Comparison of ENCODE assay signal across 8 cellular contexts in the genomic region with DNA sequence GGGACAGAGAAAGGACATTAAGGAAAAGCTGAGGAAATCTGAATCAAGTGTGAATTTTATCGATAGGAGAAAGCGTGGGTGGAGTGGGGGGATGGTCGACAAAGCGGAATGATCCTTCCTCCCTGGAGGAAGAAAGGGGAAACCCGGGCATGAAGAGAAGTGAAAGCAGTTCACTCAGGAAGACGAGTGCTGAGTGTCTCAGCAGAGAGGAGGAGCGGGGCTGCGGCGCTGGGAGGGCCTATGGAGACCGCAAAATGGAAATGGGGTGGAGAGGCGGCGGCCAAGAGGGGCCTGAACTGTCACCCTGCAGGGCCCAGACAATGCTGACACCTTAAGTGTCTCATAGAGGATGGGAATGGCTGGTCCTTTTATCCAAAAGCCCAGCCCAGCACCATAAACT. TPM values are rescaled to one million over a fixed set of nuclear protein-coding genes. Genes with fewer than 3 reads are reported as not detected.
A peak's percentile ranks its signal among the peaks of the same experiment; 100 is the strongest.
DNase-seq lines count a peak whose midpoint lies in the region; ATAC-seq and TF ChIP-seq lines count a peak whose summit lies in the region.

No MANE protein-coding gene starts in this region.

- DNase-seq in Calu3 (no peak), T-helper 17 cell (no peak), cardiac muscle cell (ENCODE audit: low read depth in 1 of 2, low spot score in 1 of 2) (no peak), erythroblast (lab: John Stamatoyannopoulos, UW) (no peak), HUDEP-2 (lab: John Stamatoyannopoulos, UW; ENCODE audit: unreplicated experiment in 76 of 76) (no peak), NCI-H82 treated with DMSO at 0.1 percent for 48 hours (lab: John Stamatoyannopoulos, UW; ENCODE audit: unreplicated experiment) (no peak)
- DNase-seq in effector memory CD4-positive, alpha-beta T cell, result no peak

- H3K27ac ChIP-seq in cardiac muscle cell (peak overlapping the region; percentile 19), rectal smooth muscle tissue (ENCODE audit: low read depth, low read length) (peak overlapping the region; percentile 85)
- H3K27ac ChIP-seq in effector memory CD4-positive, alpha-beta T cell (ENCODE audit: insufficient read depth, low read length, poor library complexity, severe bottlenecking), result no peak overlapping the region

- H3K4me1 Mint-ChIP-seq in Calu3 (ENCODE audit: low read depth, unreplicated experiment), result peaks cover 88% of the 10 kb centered on the region
- peaks cover 45% of the 10 kb centered on the region for H3K4me1 Mint-ChIP-seq in T-helper 17 cell

- TF ChIP-seq POLR2A in erythroblast (IDR thresholded peaks at IDR 0.05; ENCODE audit: low read length), result no peak

- no TSS peak for BruUV-seq in Calu3 (replicated peaks; lab: Mats Ljungman, UMichigan)

- H3K27me3 Mint-ChIP-seq in Calu3 (ENCODE audit: unreplicated experiment) (no peaks in the 10 kb centered on the region), T-helper 17 cell (no peaks in the 10 kb centered on the region)

- H3K36me3 Mint-ChIP-seq in Calu3 (ENCODE audit: insufficient read depth, unreplicated experiment) (peaks cover 62% of the 10 kb centered on the region), T-helper 17 cell (ENCODE audit: low read depth) (peaks cover 9% of the 10 kb centered on the region)

- CTCF ChIA-PET in Calu3 (lab: Charles Lee), result no interaction called here

- H3K4me3 Mint-ChIP-seq in Calu3 (ENCODE audit: low read depth, unreplicated experiment), result peak overlapping the region; percentile 63
- peak overlapping the region; percentile 19 for H3K4me3 Mint-ChIP-seq in T-helper 17 cell

- H3K36me3 ChIP-seq in cardiac muscle cell, result no peaks in the 10 kb centered on the region
- H3K36me3 ChIP-seq in rectal smooth muscle tissue (ENCODE audit: control insufficient read depth, insufficient read depth, low read length), result no peaks in the 10 kb centered on the region
- no peaks in the 10 kb centered on the region for H3K36me3 ChIP-seq in effector memory CD4-positive, alpha-beta T cell (ENCODE audit: control insufficient read depth, insufficient read depth, low read length)

- H3K4me1 ChIP-seq in cardiac muscle cell (ENCODE audit: low read depth) (peaks cover 40% of the 10 kb centered on the region), rectal smooth muscle tissue (ENCODE audit: control insufficient read depth, insufficient read depth, low read length) (peaks cover 58% of the 10 kb centered on the region)
- H3K4me1 ChIP-seq in effector memory CD4-positive, alpha-beta T cell (ENCODE audit: control insufficient read depth, insufficient read depth, low read length, poor library complexity, severe bottlenecking), result peaks cover 7% of the 10 kb centered on the region

- H3K27ac Mint-ChIP-seq in Calu3 (ENCODE audit: unreplicated experiment), result peak overlapping the region; percentile 94
- peak overlapping the region; percentile 43 for H3K27ac Mint-ChIP-seq in T-helper 17 cell

- no peaks in the 10 kb centered on the region for H3K9me3 Mint-ChIP-seq in Calu3 (ENCODE audit: low read depth, unreplicated experiment)

- intact Hi-C loops in Calu3 (cut with micrococcal nuclease; ENCODE audit: unreplicated experiment), result no loop called here

- no peak overlapping the region for H3K4me3 ChIP-seq in cardiac muscle cell
- H3K4me3 ChIP-seq in rectal smooth muscle tissue (ENCODE audit: low read length), result peak overlapping the region; percentile 33
- no peak overlapping the region for H3K4me3 ChIP-seq in effector memory CD4-positive, alpha-beta T cell (ENCODE audit: insufficient read depth, low read depth, low read length, poor library complexity, severe bottlenecking)

- no peak for TF ChIP-seq CTCF in Calu3 (IDR thresholded peaks at IDR 0.05; ENCODE audit: unreplicated experiment)
- TF ChIP-seq CTCF in cardiac muscle cell (IDR thresholded peaks at IDR 0.05; ENCODE audit: low read depth, low read length), result no peak

- H3K27me3 ChIP-seq in cardiac muscle cell (no peaks in the 10 kb centered on the region), rectal smooth muscle tissue (ENCODE audit: control insufficient read depth, insufficient read depth, low read length) (no peaks in the 10 kb centered on the region)
- H3K27me3 ChIP-seq in effector memory CD4-positive, alpha-beta T cell (replicated peaks; ENCODE audit: control insufficient read depth, insufficient read depth, low read length, poor library complexity, severe bottlenecking), result no peaks in the 10 kb centered on the region

- no peaks in the 10 kb centered on the region for H3K9me3 ChIP-seq in T-helper 17 cell (ENCODE audit: control insufficient read depth, low read length, poor library complexity, severe bottlenecking)
- no peaks in the 10 kb centered on the region for H3K9me3 ChIP-seq in cardiac muscle cell (ENCODE audit: low read depth)
- H3K9me3 ChIP-seq in effector memory CD4-positive, alpha-beta T cell (ENCODE audit: control insufficient read depth, low read length), result no peaks in the 10 kb centered on the region

- H3K9ac ChIP-seq in rectal smooth muscle tissue (ENCODE audit: low read length), result no peak overlapping the region

- no peak for ATAC-seq in T-helper 17 cell

RNA-seq across cellular contexts. Expression of gene ZDHHC7, which starts 8.7 kb away (rescaled TPM):
- total RNA-seq in Calu3 (2022) (100 and 109 TPM in 2 replicates), T-helper 17 cell (10 to 100 TPM; 35.4 to 46.6 TPM), cardiac muscle cell (65.0 and 70.1 TPM in 2 replicates)
- polyA plus RNA-seq in cardiac muscle cell, result 57.8 and 71.6 TPM in 2 replicates

RNA-seq across cellular contexts. Expression of gene KIAA0513, which starts 25.0 kb away (rescaled TPM):
- total RNA-seq in Calu3 (2022) (12.4 and 15.1 TPM in 2 replicates), T-helper 17 cell (10 to 100 TPM in 1 of 2 donors, 1 to 10 TPM in 1; 8.1 to 35.0 TPM), cardiac muscle cell (23.4 and 24.6 TPM in 2 replicates)
- polyA plus RNA-seq in cardiac muscle cell, result 12.8 and 29.1 TPM in 2 replicates
